ENCODE assay signal across 2 cellular contexts in the genomic region with DNA sequence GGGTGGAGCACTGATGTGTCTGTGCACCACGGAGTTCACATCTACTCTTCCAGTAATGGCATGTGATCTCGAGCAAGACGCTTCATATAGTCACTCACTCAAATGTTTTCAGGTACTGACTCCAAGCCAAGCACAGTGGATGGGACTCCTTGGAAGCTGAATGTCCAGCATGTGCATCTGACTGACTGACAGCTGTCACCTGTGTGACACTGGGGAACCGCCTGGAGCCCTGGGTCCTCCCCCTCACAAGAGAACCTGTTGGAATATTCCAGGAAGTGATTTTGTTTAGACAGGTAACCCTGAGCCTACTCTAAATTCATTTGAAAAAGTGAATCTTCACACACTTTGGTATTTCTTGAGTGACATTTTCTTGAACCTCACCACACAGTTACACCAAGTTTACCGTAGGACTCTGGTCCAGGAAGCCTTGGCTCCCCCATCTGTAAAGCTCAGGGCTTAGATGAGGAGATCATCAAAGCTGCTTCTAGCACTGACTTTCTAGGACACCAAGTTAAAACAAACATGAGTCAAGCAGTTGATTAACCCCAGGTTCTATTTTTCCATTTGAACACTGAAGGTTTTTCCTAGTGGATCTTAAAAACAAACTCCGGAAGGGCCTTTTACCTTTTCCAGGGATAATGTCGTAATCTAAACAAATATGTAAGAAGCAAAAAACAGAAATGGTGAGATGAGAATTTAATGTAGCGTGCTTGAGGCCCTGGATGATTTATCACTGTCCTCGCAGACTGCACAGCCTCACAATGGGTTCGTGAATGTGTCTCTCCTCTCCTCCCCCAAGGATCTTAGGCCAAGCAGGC.
TF ChIP-seq lines count a peak whose summit lies in the region.

No MANE protein-coding gene starts in this region.

TF ChIP-seq in HepG2, 621 proteins besides CTCF, POLR2A, EP300 and RAD21 (continues in another document):
- TF ChIP-seq ZNF709 (CRISPR knock-in tag; IDR thresholded peaks at IDR 0.05) (no peak), U2AF1 (optimal IDR thresholded peaks at IDR 0.05; ENCODE audit: low read depth, low read length) (no peak), TGIF2 (CRISPR knock-in tag; IDR thresholded peaks at IDR 0.05) (no peak), GFI1 (CRISPR knock-in tag; IDR thresholded peaks at IDR 0.05; ENCODE audit: borderline replicate concordance) (no peak)
- TF ChIP-seq, protein P1, sequence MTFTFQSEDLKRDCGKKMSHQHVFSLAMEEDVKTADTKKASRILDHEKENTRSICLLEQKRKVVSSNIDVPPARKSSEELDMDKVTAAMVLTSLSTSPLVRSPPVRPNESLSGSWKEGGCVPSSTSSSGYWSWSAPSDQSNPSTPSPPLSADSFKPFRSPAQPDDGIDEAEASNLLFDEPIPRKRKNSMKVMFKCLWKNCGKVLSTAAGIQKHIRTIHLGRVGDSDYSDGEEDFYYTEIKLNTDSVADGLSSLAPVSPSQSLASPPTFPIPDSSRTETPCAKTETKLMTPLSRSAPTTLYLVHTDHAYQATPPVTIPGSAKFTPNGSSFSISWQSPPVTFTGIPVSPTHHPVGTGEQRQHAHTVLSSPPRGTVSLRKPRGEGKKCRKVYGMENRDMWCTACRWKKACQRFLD (CRISPR knock-in tag; IDR thresholded peaks at IDR 0.05; ENCODE audit: borderline replicate concordance) = no peak
- TF ChIP-seq, protein P2, sequence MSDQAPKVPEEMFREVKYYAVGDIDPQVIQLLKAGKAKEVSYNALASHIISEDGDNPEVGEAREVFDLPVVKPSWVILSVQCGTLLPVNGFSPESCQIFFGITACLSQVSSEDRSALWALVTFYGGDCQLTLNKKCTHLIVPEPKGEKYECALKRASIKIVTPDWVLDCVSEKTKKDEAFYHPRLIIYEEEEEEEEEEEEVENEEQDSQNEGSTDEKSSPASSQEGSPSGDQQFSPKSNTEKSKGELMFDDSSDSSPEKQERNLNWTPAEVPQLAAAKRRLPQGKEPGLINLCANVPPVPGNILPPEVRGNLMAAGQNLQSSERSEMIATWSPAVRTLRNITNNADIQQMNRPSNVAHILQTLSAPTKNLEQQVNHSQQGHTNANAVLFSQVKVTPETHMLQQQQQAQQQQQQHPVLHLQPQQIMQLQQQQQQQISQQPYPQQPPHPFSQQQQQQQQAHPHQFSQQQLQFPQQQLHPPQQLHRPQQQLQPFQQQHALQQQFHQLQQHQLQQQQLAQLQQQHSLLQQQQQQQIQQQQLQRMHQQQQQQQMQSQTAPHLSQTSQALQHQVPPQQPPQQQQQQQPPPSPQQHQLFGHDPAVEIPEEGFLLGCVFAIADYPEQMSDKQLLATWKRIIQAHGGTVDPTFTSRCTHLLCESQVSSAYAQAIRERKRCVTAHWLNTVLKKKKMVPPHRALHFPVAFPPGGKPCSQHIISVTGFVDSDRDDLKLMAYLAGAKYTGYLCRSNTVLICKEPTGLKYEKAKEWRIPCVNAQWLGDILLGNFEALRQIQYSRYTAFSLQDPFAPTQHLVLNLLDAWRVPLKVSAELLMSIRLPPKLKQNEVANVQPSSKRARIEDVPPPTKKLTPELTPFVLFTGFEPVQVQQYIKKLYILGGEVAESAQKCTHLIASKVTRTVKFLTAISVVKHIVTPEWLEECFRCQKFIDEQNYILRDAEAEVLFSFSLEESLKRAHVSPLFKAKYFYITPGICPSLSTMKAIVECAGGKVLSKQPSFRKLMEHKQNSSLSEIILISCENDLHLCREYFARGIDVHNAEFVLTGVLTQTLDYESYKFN (CRISPR knock-in tag; conservative IDR thresholded peaks at IDR 0.05) = peak; percentile 56
- TF ChIP-seq, protein P3, sequence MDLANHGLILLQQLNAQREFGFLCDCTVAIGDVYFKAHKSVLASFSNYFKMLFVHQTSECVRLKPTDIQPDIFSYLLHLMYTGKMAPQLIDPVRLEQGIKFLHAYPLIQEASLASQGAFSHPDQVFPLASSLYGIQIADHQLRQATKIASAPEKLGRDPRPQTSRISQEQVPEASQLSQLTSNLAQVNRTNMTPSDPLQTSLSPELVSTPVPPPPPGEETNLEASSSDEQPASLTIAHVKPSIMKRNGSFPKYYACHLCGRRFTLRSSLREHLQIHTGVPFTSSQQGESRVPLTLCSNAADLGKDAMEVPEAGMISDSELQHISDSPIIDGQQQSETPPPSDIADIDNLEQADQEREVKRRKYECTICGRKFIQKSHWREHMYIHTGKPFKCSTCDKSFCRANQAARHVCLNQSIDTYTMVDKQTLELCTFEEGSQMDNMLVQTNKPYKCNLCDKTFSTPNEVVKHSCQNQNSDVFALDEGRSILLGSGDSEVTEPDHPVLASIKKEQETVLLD (CRISPR knock-in tag; IDR thresholded peaks at IDR 0.05; ENCODE audit: low read depth) = no peak
- TF ChIP-seq, protein P4, sequence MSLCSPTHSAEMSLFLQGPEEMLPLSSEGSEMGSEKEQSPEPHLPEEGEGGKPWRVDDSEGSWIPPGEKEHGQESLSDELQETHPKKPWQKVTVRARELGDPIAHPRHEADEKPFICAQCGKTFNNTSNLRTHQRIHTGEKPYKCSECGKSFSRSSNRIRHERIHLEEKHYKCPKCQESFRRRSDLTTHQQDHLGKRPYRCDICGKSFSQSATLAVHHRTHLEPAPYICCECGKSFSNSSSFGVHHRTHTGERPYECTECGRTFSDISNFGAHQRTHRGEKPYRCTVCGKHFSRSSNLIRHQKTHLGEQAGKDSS (CRISPR knock-in tag; IDR thresholded peaks at IDR 0.05; ENCODE audit: borderline replicate concordance, low read depth) = no peak

TF ChIP-seq in K562, 482 proteins besides CTCF, POLR2A, EP300 and RAD21:
- TF ChIP-seq SMC3 (conservative IDR thresholded peaks at IDR 0.05; ENCODE audit: insufficient read depth, low read depth, low read length) = no peak
- TF ChIP-seq BRF1 (IDR thresholded peaks at IDR 0.05; ENCODE audit: borderline replicate concordance, extremely low read depth, insufficient read length) = no peak
- TF ChIP-seq ZNF589 (CRISPR knock-in tag; IDR thresholded peaks at IDR 0.05; ENCODE audit: low read depth) = no peak
- TF ChIP-seq, protein P5, sequence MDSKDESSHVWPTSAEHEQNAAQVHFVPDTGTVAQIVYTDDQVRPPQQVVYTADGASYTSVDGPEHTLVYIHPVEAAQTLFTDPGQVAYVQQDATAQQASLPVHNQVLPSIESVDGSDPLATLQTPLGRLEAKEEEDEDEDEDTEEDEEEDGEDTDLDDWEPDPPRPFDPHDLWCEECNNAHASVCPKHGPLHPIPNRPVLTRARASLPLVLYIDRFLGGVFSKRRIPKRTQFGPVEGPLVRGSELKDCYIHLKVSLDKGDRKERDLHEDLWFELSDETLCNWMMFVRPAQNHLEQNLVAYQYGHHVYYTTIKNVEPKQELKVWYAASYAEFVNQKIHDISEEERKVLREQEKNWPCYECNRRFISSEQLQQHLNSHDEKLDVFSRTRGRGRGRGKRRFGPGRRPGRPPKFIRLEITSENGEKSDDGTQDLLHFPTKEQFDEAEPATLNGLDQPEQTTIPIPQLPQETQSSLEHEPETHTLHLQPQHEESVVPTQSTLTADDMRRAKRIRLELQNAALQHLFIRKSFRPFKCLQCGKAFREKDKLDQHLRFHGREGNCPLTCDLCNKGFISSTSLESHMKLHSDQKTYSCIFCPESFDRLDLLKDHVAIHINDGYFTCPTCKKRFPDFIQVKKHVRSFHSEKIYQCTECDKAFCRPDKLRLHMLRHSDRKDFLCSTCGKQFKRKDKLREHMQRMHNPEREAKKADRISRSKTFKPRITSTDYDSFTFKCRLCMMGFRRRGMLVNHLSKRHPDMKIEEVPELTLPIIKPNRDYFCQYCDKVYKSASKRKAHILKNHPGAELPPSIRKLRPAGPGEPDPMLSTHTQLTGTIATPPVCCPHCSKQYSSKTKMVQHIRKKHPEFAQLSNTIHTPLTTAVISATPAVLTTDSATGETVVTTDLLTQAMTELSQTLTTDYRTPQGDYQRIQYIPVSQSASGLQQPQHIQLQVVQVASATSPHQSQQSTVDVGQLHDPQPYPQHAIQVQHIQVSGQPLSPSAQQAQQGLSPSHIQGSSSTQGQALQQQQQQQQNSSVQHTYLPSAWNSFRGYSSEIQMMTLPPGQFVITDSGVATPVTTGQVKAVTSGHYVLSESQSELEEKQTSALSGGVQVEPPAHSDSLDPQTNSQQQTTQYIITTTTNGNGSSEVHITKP (IDR thresholded peaks at IDR 0.05; ENCODE audit: partially characterized antibody) = peak; percentile 7
